ENCODE assay signal across 12 cellular contexts in the genomic region with DNA sequence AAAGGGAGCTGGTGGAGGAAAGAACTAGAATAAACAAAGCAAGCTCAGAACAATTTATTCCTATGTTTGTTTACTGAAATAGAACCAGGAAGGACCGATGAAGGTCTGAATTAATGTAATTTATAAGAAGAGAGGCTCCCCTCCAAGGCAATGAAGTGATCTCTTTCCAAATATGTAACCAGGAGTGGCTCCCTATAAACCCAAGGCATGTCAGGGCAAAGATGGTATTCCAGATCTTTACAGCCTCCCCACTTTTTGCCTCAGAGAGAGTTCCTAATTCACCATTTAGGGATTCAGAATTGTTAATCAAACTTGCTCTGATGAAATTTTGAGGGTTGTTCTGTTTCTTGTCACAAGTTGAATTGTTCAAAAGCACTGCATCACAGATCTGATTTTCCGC.
"Had no signal": no experiment of that assay in that cellular context is flagged by ENCODE, and none has a peak within 500 bp of the region (broad histone marks: within the 10 kb centered on the region; RNA-seq: fewer than 3 reads in every experiment).

No MANE protein-coding gene starts in this region.

- H3K4me3 ChIP-seq: esophagus muscularis mucosa, sigmoid colon had no signal

- H3K27ac ChIP-seq: brain microvascular endothelial cell, esophagus muscularis mucosa, sigmoid colon had no signal

- H3K27me3 ChIP-seq: brain microvascular endothelial cell, esophagus muscularis mucosa, sigmoid colon had no signal

- DNase-seq: activated CD4-positive, alpha-beta T cell treated with anti-CD3 and anti-CD28 coated beads, Interleukin-2, amount 10 ng/mL, durations not matched to agents 7 days and 5 days; activated CD4-positive, CD25-positive, alpha-beta regulatory T cell; activated CD8-positive, alpha-beta memory T cell treated with anti-CD3 and anti-CD28 coated beads for 24 hours; activated naive CD4-positive, alpha-beta T cell treated with anti-CD3 and anti-CD28 coated beads, Interleukin-2, amount 50 U/mL, for 16 hours; activated T-cell treated with anti-CD3 and anti-CD28 coated beads for 4 hours; amniotic stem cell; brain microvascular endothelial cell; islet precursor cell; sigmoid colon; stimulated activated CD4-positive, alpha-beta T cell treated with anti-CD3 and anti-CD28 coated beads, Interleukin-12 subunit alpha, Interleukin-12 subunit beta, amount 100 ng/mL, for 4 hours; stimulated activated naive CD4-positive, alpha-beta T cell had no signal

- H3K36me3 ChIP-seq: brain microvascular endothelial cell, esophagus muscularis mucosa, sigmoid colon had no signal

- H3K9me3 ChIP-seq: esophagus muscularis mucosa, sigmoid colon had no signal
